In genomic region chr6:47669684-47670515, GRCh38 we compare ENCODE assay signal across 11 cellular contexts. TPM values are rescaled to one million over a fixed set of nuclear protein-coding genes. Genes with fewer than 3 reads are reported as not detected.
DNase-seq lines count a peak whose midpoint lies in the region; ATAC-seq lines count a peak whose summit lies in the region.
"Had no signal": no experiment of that assay in that cellular context is flagged by ENCODE, and none has a peak within 500 bp of the region (broad histone marks: within the 10 kb centered on the region; RNA-seq: fewer than 3 reads in every experiment).

No MANE protein-coding gene starts in this region.

- no peak overlapping the region for H3K4me3 ChIP-seq in urinary bladder (ENCODE audit: low read depth, low read length)
- H3K4me3 ChIP-seq: colonic mucosa, Peyer's patch, spleen had no signal

- no peaks in the 10 kb centered on the region for H3K4me1 ChIP-seq in urinary bladder (ENCODE audit: insufficient read depth)
- H3K4me1 ChIP-seq: colonic mucosa, Peyer's patch, spleen had no signal

- no peaks in the 10 kb centered on the region for H3K36me3 ChIP-seq in urinary bladder (ENCODE audit: insufficient read depth)
- H3K36me3 ChIP-seq: colonic mucosa, Peyer's patch, spleen had no signal

- no peak for ATAC-seq in GM21737 (IDR thresholded peaks at IDR 0.05; ENCODE audit: unreplicated experiment)

- DNase-seq in NCI-H2196 treated with DMSO at 0.1 percent for 48 hours (lab: John Stamatoyannopoulos, UW; ENCODE audit: unreplicated experiment) (peak; percentile 22), NCI-H2196 (lab: John Stamatoyannopoulos, UW; ENCODE audit: unreplicated experiment) (no peak), SK-N-DZ (ENCODE audit: low spot score) (peak; percentile 2), islet precursor cell (peak; percentile 88), RPMI8226 (no peak)
- DNase-seq in stimulated activated CD4-positive, alpha-beta T cell treated with anti-CD3 and anti-CD28 coated beads, Interleukin-4, amount 100 ng/mL, for 24 hours = no peak
- DNase-seq: colonic mucosa, Peyer's patch, spleen had no signal

- WGBS in urinary bladder = 18% methylated on average over 6 of the region's 6 CpGs

- peak overlapping the region; percentile 23 for H3K27ac ChIP-seq in urinary bladder (ENCODE audit: low read depth)
- H3K27ac ChIP-seq: colonic mucosa, Peyer's patch, spleen had no signal

RNA-seq across cellular contexts. Expression of gene ADGRF4, which starts 28.5 kb away (rescaled TPM):
- not detected in 2 replicates for polyA plus RNA-seq in SK-N-DZ (2014; cell fraction: cytosol; rRNA removed)
- not detected in 2 replicates for polyA plus RNA-seq in SK-N-DZ (2014; cell fraction: nucleus; rRNA removed)
- 3.2 TPM for total RNA-seq in urinary bladder
- 1.2 TPM for polyA plus RNA-seq in urinary bladder
- total RNA-seq: spleen had no signal
- polyA plus RNA-seq: spleen had no signal

Comparison
In these comparisons a context has a peak if more than half of its experiments do, and no peak if none do; other contexts are left out.
1. DNase-seq: peak in NCI-H2196 treated with DMSO at 0.1 percent for 48 hours (single experiment), SK-N-DZ (single experiment) and islet precursor cell (single experiment); none in NCI-H2196 (single experiment), stimulated activated CD4-positive, alpha-beta T cell treated with anti-CD3 and anti-CD28 coated beads, Interleukin-4, amount 100 ng/mL, for 24 hours (single experiment) and RPMI8226 (single experiment).